ENCODE assay signal across 1 cellular context in genomic region chr13:100600915-100601314, GRCh38.
A peak's percentile ranks its signal among the peaks of the same experiment; 100 is the strongest.
TF ChIP-seq lines count a peak whose summit lies in the region.

No MANE protein-coding gene starts in this region.

TF ChIP-seq in K562, 482 proteins besides CTCF, POLR2A, EP300 and RAD21 (continued from another document and continues in another):
- no peak for TF ChIP-seq RREB1 (CRISPR knock-in tag; IDR thresholded peaks at IDR 0.05)
- no peak for TF ChIP-seq BCLAF1 (IDR thresholded peaks at IDR 0.05; ENCODE audit: borderline replicate concordance in 1 of 2, control insufficient read depth in 1 of 2, low read depth in 2 of 2, low read length in 1 of 2)
- TF ChIP-seq ESRRA (IDR thresholded peaks at IDR 0.05; ENCODE audit: borderline replicate concordance, low read depth), result peak; percentile 27; the same call in 1 of the 2 replicates
- no peak for TF ChIP-seq KAT7 (CRISPR knock-in tag; IDR thresholded peaks at IDR 0.05; ENCODE audit: borderline replicate concordance)
- TF ChIP-seq GATAD2B (IDR thresholded peaks at IDR 0.05; ENCODE audit: borderline replicate concordance), result no peak
- no peak for TF ChIP-seq ADNP (tag; IDR thresholded peaks at IDR 0.05)
- no peak for TF ChIP-seq MTA1 (IDR thresholded peaks at IDR 0.05; ENCODE audit: borderline replicate concordance)
- no peak for TF ChIP-seq ETV6 (IDR thresholded peaks at IDR 0.05; ENCODE audit: borderline replicate concordance in 1 of 2, low read depth in 2 of 2, low read length in 1 of 2)
- TF ChIP-seq ETV6 (CRISPR knock-in tag; IDR thresholded peaks at IDR 0.05; ENCODE audit: borderline replicate concordance), result no peak
- no peak for TF ChIP-seq ZNF696 (CRISPR knock-in tag; conservative IDR thresholded peaks at IDR 0.05)
- TF ChIP-seq CREB3 (tag; conservative IDR thresholded peaks at IDR 0.05; ENCODE audit: low read depth), result no peak
- TF ChIP-seq FOXA3 (CRISPR knock-in tag; conservative IDR thresholded peaks at IDR 0.05 in 1 of 2, IDR thresholded peaks at IDR 0.05 in 1 of 2), result no peak
- no peak for TF ChIP-seq ZNF133 (CRISPR knock-in tag; IDR thresholded peaks at IDR 0.05)
- no peak for TF ChIP-seq PRPF4 (IDR thresholded peaks at IDR 0.05; ENCODE audit: insufficient read depth, low read depth, low read length, poor library complexity, severe bottlenecking)
- no peak for TF ChIP-seq MCM5 (IDR thresholded peaks at IDR 0.05; ENCODE audit: low read depth)
- no peak for TF ChIP-seq TCF7L2 (IDR thresholded peaks at IDR 0.05; ENCODE audit: low read depth, low read length)
- peak; percentile 49; the same call in 1 of the 2 replicates for TF ChIP-seq TEAD4 (IDR thresholded peaks at IDR 0.05; ENCODE audit: low read length)
- no peak for TF ChIP-seq TEAD4 (CRISPR knock-in tag; IDR thresholded peaks at IDR 0.05; ENCODE audit: borderline replicate concordance)
- no peak for TF ChIP-seq NONO (IDR thresholded peaks at IDR 0.05; ENCODE audit: low read depth in 2 of 2, low read length in 1 of 2)
- no peak for TF ChIP-seq ZBTB40 (IDR thresholded peaks at IDR 0.05)
- no peak for TF ChIP-seq ZBTB40 (CRISPR knock-in tag; IDR thresholded peaks at IDR 0.05)
- TF ChIP-seq PRDM10 (IDR thresholded peaks at IDR 0.05; ENCODE audit: partially characterized antibody), result no peak
- TF ChIP-seq XRCC4 (IDR thresholded peaks at IDR 0.05; ENCODE audit: extremely low read depth, insufficient read depth, insufficient read length), result no peak
- TF ChIP-seq CSDE1 (IDR thresholded peaks at IDR 0.05), result no peak
- no peak for TF ChIP-seq GTF2F1 (IDR thresholded peaks at IDR 0.05; ENCODE audit: low read depth, low read length)
